8 cellular contexts compared by ENCODE assay signal in genomic region chr14:99320105-99320572, GRCh38. TPM values are rescaled to one million over a fixed set of nuclear protein-coding genes. Genes with fewer than 3 reads are reported as not detected.
A peak's percentile ranks its signal among the peaks of the same experiment; 100 is the strongest.
DNase-seq lines count a peak whose midpoint lies in the region; ATAC-seq and TF ChIP-seq lines count a peak whose summit lies in the region.

No MANE protein-coding gene starts in this region.

- no peak overlapping the region for H3K27ac ChIP-seq in thoracic aorta

- intact Hi-C loops in Right ventricle myocardium inferior (cut with DNase I) = loop anchor here (10.0 kb wide), 1 partner anchor 95 kb away; no protein-coding TSS in a partner anchor
- intact Hi-C loops in cardiac septum (cut with DNase I) = no loop called here

- H3K9me3 ChIP-seq in thoracic aorta = no peaks in the 10 kb centered on the region

- no peaks in the 10 kb centered on the region for H3K27me3 ChIP-seq in thoracic aorta (replicated peaks; ENCODE audit: insufficient read depth)

- H3K4me3 Mint-ChIP-seq in nephron = no peak overlapping the region

- ATAC-seq in Right ventricle myocardium inferior (peak; percentile 61), HG03060 (IDR thresholded peaks at IDR 0.05; ENCODE audit: low read depth, unreplicated experiment) (peak; percentile 44), thoracic aorta (ENCODE audit: insufficient number of reproducible peaks, low FRiP score, low read depth) (no peak)

- no peak overlapping the region for H3K27ac Mint-ChIP-seq in nephron

- no peaks in the 10 kb centered on the region for H3K36me3 Mint-ChIP-seq in nephron (ENCODE audit: low read depth)

- no peak overlapping the region for H3K4me3 ChIP-seq in thoracic aorta

- peak; percentile 70 to 73 (median 72) for TF ChIP-seq CTCF in nephron (IDR thresholded peaks at IDR 0.05; ENCODE audit: unreplicated experiment in 3 of 3)
- peak; percentile 40 for TF ChIP-seq CTCF in thoracic aorta (IDR thresholded peaks at IDR 0.05)

- no peaks in the 10 kb centered on the region for H3K36me3 ChIP-seq in thoracic aorta

- no peaks in the 10 kb centered on the region for H3K9me3 Mint-ChIP-seq in nephron

- DNase-seq in Right ventricle myocardium inferior (ENCODE audit: missing footprints) (no peak), cardiac septum (ENCODE audit: low spot score) (no peak), NCI-H345 (lab: John Stamatoyannopoulos, UW) (peak; percentile 48), thoracic aorta (ENCODE audit: low spot score) (no peak)
- DNase-seq in activated CD4-positive, alpha-beta T cell treated with anti-CD3 and anti-CD28 coated beads, Interleukin-2, amount 50 U/mL, for 24 hours (ENCODE audit: low read depth in 1 of 2, low spot score in 1 of 2) = peak; percentile 60 to 67
- peak; percentile 52 for DNase-seq in effector CD8-positive, alpha-beta T cell (lab: John Stamatoyannopoulos, UW)

- no peaks in the 10 kb centered on the region for H3K4me1 ChIP-seq in thoracic aorta (ENCODE audit: control insufficient read depth in 1 of 2, low read depth in 2 of 2)

- H3K4me1 Mint-ChIP-seq in nephron = peaks cover 7% of the 10 kb centered on the region

- peaks cover 18% of the 10 kb centered on the region for H3K27me3 Mint-ChIP-seq in nephron (ENCODE audit: low read depth)

RNA-seq across cellular contexts. Expression of gene BCL11B, which starts 48.1 kb away (rescaled TPM):
- 0.14 TPM for total RNA-seq in Right ventricle myocardium inferior
- total RNA-seq in cardiac septum = 0.16 TPM
- 1 to 10 TPM in 1 of 2 donors, under 1 TPM in 1; 0.92 to 6.2 TPM for total RNA-seq in thoracic aorta

Comparison
In these comparisons a context has a peak if more than half of its experiments do, and no peak if none do; other contexts are left out.
1. DNase-seq: peak in NCI-H345 (single experiment), activated CD4-positive, alpha-beta T cell treated with anti-CD3 and anti-CD28 coated beads, Interleukin-2, amount 50 U/mL, for 24 hours (2 of 2) and effector CD8-positive, alpha-beta T cell (single experiment); none in Right ventricle myocardium inferior (single experiment), cardiac septum (single experiment) and thoracic aorta (single experiment).